ENCODE assay signal across 2 cellular contexts in the genomic region with DNA sequence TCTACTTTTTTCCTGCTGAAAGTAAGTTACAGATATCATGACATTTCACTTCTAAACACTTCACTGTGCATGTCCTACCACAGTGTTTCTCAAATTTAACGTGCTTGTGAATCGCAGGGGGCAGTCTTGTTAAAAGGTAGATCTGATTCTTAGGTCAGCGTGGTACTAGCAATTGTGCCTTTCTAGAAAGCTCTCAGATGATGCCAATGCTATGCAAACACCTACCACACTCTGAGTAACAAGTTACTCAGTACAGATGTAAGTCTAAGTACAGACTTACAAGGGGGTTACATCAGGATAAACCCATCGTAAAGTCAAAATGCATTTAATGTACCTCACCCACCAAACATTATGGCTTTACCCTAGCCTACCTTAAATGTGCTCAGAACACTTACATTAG.
TF ChIP-seq lines count a peak whose summit lies in the region.

No MANE protein-coding gene starts in this region.

TF ChIP-seq in HepG2, 621 proteins besides CTCF, POLR2A, EP300 and RAD21:
- no peak for TF ChIP-seq ARNT (IDR thresholded peaks at IDR 0.05)
- TF ChIP-seq ZMYM3 (CRISPR knock-in tag; IDR thresholded peaks at IDR 0.05), result no peak
- TF ChIP-seq SIX1 (CRISPR knock-in tag; IDR thresholded peaks at IDR 0.05; ENCODE audit: borderline replicate concordance), result no peak
- TF ChIP-seq ZNF549 (CRISPR knock-in tag; IDR thresholded peaks at IDR 0.05), result no peak
- TF ChIP-seq GTF3A (CRISPR knock-in tag; conservative IDR thresholded peaks at IDR 0.05), result no peak
- no peak for TF ChIP-seq NCOA5 (CRISPR knock-in tag; IDR thresholded peaks at IDR 0.05)
- TF ChIP-seq SMARCE1 (IDR thresholded peaks at IDR 0.05; ENCODE audit: borderline replicate concordance), result no peak
- TF ChIP-seq ZNF550 (CRISPR knock-in tag; IDR thresholded peaks at IDR 0.05; ENCODE audit: borderline replicate concordance), result no peak
- TF ChIP-seq WIZ (CRISPR knock-in tag; IDR thresholded peaks at IDR 0.05), result no peak
- TF ChIP-seq NAIF1 (CRISPR knock-in tag; IDR thresholded peaks at IDR 0.05; ENCODE audit: borderline replicate concordance), result no peak
- no peak for TF ChIP-seq SUZ12 (IDR thresholded peaks at IDR 0.05; ENCODE audit: low read depth, low read length)
- TF ChIP-seq, protein P1, sequence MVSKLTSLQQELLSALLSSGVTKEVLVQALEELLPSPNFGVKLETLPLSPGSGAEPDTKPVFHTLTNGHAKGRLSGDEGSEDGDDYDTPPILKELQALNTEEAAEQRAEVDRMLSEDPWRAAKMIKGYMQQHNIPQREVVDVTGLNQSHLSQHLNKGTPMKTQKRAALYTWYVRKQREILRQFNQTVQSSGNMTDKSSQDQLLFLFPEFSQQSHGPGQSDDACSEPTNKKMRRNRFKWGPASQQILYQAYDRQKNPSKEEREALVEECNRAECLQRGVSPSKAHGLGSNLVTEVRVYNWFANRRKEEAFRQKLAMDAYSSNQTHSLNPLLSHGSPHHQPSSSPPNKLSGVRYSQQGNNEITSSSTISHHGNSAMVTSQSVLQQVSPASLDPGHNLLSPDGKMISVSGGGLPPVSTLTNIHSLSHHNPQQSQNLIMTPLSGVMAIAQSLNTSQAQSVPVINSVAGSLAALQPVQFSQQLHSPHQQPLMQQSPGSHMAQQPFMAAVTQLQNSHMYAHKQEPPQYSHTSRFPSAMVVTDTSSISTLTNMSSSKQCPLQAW (CRISPR knock-in tag; IDR thresholded peaks at IDR 0.05), result no peak
- no peak for TF ChIP-seq ZNF343 (CRISPR knock-in tag; IDR thresholded peaks at IDR 0.05)
- no peak for TF ChIP-seq TAF15 (IDR thresholded peaks at IDR 0.05; ENCODE audit: low read depth, low read length, poor library complexity, severe bottlenecking)
- TF ChIP-seq, protein P2, sequence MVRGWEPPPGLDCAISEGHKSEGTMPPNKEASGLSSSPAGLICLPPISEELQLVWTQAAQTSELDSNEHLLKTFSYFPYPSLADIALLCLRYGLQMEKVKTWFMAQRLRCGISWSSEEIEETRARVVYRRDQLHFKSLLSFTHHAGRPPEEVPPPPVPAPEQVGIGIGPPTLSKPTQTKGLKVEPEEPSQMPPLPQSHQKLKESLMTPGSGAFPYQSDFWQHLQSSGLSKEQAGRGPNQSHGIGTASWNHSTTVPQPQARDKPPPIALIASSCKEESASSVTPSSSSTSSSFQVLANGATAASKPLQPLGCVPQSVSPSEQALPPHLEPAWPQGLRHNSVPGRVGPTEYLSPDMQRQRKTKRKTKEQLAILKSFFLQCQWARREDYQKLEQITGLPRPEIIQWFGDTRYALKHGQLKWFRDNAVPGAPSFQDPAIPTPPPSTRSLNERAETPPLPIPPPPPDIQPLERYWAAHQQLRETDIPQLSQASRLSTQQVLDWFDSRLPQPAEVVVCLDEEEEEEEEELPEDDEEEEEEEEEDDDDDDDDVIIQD (CRISPR knock-in tag; IDR thresholded peaks at IDR 0.05; ENCODE audit: low read depth), result no peak
- TF ChIP-seq, protein P3, sequence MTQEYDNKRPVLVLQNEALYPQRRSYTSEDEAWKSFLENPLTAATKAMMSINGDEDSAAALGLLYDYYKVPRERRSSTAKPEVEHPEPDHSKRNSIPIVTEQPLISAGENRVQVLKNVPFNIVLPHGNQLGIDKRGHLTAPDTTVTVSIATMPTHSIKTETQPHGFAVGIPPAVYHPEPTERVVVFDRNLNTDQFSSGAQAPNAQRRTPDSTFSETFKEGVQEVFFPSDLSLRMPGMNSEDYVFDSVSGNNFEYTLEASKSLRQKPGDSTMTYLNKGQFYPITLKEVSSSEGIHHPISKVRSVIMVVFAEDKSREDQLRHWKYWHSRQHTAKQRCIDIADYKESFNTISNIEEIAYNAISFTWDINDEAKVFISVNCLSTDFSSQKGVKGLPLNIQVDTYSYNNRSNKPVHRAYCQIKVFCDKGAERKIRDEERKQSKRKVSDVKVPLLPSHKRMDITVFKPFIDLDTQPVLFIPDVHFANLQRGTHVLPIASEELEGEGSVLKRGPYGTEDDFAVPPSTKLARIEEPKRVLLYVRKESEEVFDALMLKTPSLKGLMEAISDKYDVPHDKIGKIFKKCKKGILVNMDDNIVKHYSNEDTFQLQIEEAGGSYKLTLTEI (CRISPR knock-in tag; conservative IDR thresholded peaks at IDR 0.05), result no peak
- TF ChIP-seq, protein P4, sequence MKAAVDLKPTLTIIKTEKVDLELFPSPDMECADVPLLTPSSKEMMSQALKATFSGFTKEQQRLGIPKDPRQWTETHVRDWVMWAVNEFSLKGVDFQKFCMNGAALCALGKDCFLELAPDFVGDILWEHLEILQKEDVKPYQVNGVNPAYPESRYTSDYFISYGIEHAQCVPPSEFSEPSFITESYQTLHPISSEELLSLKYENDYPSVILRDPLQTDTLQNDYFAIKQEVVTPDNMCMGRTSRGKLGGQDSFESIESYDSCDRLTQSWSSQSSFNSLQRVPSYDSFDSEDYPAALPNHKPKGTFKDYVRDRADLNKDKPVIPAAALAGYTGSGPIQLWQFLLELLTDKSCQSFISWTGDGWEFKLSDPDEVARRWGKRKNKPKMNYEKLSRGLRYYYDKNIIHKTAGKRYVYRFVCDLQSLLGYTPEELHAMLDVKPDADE (CRISPR knock-in tag; IDR thresholded peaks at IDR 0.05), result no peak
- TF ChIP-seq ZNF570 (CRISPR knock-in tag; IDR thresholded peaks at IDR 0.05; ENCODE audit: borderline replicate concordance), result no peak
- TF ChIP-seq ZNF30 (CRISPR knock-in tag; IDR thresholded peaks at IDR 0.05), result no peak

TF ChIP-seq in HEK293, 187 proteins besides CTCF, POLR2A, EP300 and RAD21:
- TF ChIP-seq ZNF23 (tag by site-specific recombination; IDR thresholded peaks at IDR 0.05; ENCODE audit: borderline replicate concordance) (no peak), GLI4 (tag by site-specific recombination; IDR thresholded peaks at IDR 0.05) (no peak)
- TF ChIP-seq, protein P5, sequence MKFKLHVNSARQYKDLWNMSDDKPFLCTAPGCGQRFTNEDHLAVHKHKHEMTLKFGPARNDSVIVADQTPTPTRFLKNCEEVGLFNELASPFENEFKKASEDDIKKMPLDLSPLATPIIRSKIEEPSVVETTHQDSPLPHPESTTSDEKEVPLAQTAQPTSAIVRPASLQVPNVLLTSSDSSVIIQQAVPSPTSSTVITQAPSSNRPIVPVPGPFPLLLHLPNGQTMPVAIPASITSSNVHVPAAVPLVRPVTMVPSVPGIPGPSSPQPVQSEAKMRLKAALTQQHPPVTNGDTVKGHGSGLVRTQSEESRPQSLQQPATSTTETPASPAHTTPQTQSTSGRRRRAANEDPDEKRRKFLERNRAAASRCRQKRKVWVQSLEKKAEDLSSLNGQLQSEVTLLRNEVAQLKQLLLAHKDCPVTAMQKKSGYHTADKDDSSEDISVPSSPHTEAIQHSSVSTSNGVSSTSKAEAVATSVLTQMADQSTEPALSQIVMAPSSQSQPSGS (tag by site-specific recombination; IDR thresholded peaks at IDR 0.05; ENCODE audit: low read depth), result peak; percentile 4; the same call in 1 of the 2 replicates
